Comparison of ENCODE assay signal across 22 cellular contexts in the genomic region with DNA sequence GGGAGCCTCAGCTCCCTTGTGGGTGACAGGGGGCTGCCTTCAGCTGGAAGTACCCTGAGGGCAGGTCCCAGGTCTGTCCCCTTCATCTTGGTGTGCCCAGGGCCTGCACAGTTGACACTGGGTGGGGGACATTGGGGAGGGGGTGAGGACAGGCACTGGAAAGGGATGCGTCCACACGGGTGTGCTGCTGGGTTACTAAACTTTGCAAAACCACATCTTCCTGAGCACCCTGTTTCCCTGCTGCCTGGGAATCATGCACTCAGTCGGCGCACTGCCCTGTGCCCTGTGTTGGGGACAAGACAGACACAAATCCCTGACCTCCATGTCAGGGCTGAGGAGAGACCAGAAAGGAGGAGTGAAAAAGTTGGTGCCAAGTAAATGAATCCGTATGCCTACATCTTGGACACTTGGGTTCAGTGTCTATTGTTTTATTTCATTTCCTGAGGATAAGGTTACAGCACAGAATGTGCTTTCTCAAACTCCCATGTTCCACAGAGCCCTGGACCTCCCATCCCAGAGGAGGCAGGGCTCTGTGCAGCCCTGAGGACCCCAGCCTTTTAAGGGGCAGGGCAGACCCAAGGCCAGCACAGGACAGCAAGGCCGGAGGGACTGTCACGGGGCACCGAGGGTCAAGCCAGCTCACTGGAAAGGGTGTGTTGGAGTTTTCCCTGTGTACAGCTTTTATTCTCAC. TPM values are rescaled to one million over a fixed set of nuclear protein-coding genes. Genes with fewer than 3 reads are reported as not detected.
DNase-seq lines count a peak whose midpoint lies in the region; ATAC-seq and TF ChIP-seq lines count a peak whose summit lies in the region.
"Had no signal": no experiment of that assay in that cellular context is flagged by ENCODE, and none has a peak within 500 bp of the region (broad histone marks: within the 10 kb centered on the region; RNA-seq: fewer than 3 reads in every experiment).

No MANE protein-coding gene starts in this region.

- no peaks in the 10 kb centered on the region for H3K27me3 Mint-ChIP-seq in progenitor cell of endocrine pancreas
- H3K27me3 Mint-ChIP-seq in activated T-cell treated with anti-CD3 and anti-CD28 coated beads, Interleukin-2, amount 50 U/mL, for 24 hours, result peaks cover 2% of the 10 kb centered on the region

- H3K4me2 ChIP-seq in DND-41 (ENCODE audit: insufficient read depth, low read length), result no peak overlapping the region

- POLR2A ChIA-PET in RWPE1 (lab: Yijun Ruan, JAX; ENCODE audit: low non-redundant PET), result no interaction called here

- H3K9me3 Mint-ChIP-seq in progenitor cell of endocrine pancreas (ENCODE audit: low read depth), result no peaks in the 10 kb centered on the region
- no peaks in the 10 kb centered on the region for H3K9me3 Mint-ChIP-seq in activated T-cell treated with anti-CD3 and anti-CD28 coated beads, Interleukin-2, amount 50 U/mL, for 24 hours
- H3K9me3 Mint-ChIP-seq: activated CD4-positive, alpha-beta T cell treated with anti-CD3 and anti-CD28 coated beads, Interleukin-2, amount 10 ng/mL, durations not matched to agents 7 days and 5 days; naive thymus-derived CD4-positive, alpha-beta T cell had no signal

- 80 to 81% methylated on average over 4 to 6 of the region's 8 CpGs for WGBS in esophagus squamous epithelium, 2 donors

- H3K27me3 ChIP-seq in DND-41 (ENCODE audit: insufficient read depth, low read length, poor library complexity) (no peaks in the 10 kb centered on the region), esophagus squamous epithelium (no peaks in the 10 kb centered on the region)
- H3K27me3 ChIP-seq: cardiac muscle cell had no signal

- H3K4me1 ChIP-seq in DND-41 (ENCODE audit: insufficient read depth, low read length) (peaks cover 29% of the 10 kb centered on the region), esophagus squamous epithelium (peaks cover 21 to 75% (median 36%) of the 10 kb centered on the region in 3 donors)

- no peak for ATAC-seq in DND-41 (ENCODE audit: insufficient read depth, low read depth)
- ATAC-seq: naive thymus-derived CD4-positive, alpha-beta T cell had no signal

- no peak overlapping the region for H3K4me3 ChIP-seq in DND-41 (ENCODE audit: low read depth in 1 of 2, low read length in 2 of 2)
- no peak overlapping the region for H3K4me3 ChIP-seq in esophagus squamous epithelium
- H3K4me3 ChIP-seq: cardiac muscle cell had no signal

- DNase-seq in DND-41, result no peak
- DNase-seq in RWPE1 (ENCODE audit: low spot score), result no peak
- DNase-seq in esophagus squamous epithelium (lab: John Stamatoyannopoulos, UW), result no peak
- no peak for DNase-seq in progenitor cell of endocrine pancreas (ENCODE audit: low spot score, unreplicated experiment)
- DNase-seq in activated T-cell treated with anti-CD3 and anti-CD28 coated beads, Interleukin-2, amount 50 U/mL, for 24 hours, result no peak
- DNase-seq in stimulated activated CD4-positive, alpha-beta T cell treated with anti-CD3 and anti-CD28 coated beads, Interleukin-4, amount 100 ng/mL, for 24 hours, result no peak
- no peak for DNase-seq in pons (ENCODE audit: low spot score)
- no peak for DNase-seq in A172 (ENCODE audit: low spot score)
- DNase-seq: activated CD4-positive, alpha-beta T cell treated with anti-CD3 and anti-CD28 coated beads, Interleukin-2, amount 10 ng/mL, durations not matched to agents 7 days and 5 days; activated effector memory CD4-positive, alpha-beta T cell treated with anti-CD3 and anti-CD28 coated beads, Interleukin-2, amount 50 U/mL, for 16 hours; amniotic stem cell; head of caudate nucleus; mesenchymal stem cell; MV-4-11; naive thymus-derived CD4-positive, alpha-beta T cell; NCI-H187; NCI-H446; retina; RPMI8226; stimulated activated CD4-positive, alpha-beta T cell treated with anti-CD3 and anti-CD28 coated beads, Interleukin-12 subunit alpha, Interleukin-12 subunit beta, amount 100 ng/mL, for 4 hours; SW 1271 had no signal

- peaks cover 12% of the 10 kb centered on the region for H3K36me3 ChIP-seq in DND-41 (ENCODE audit: insufficient read depth, low read length)
- no peaks in the 10 kb centered on the region for H3K36me3 ChIP-seq in esophagus squamous epithelium
- H3K36me3 ChIP-seq: cardiac muscle cell had no signal

- peak; percentile 18 for TF ChIP-seq CTCF in DND-41 (IDR thresholded peaks at IDR 0.05; ENCODE audit: borderline replicate concordance, extremely low read depth, low read length, poor library complexity, severe bottlenecking)
- TF ChIP-seq CTCF in RWPE1 (conservative IDR thresholded peaks at IDR 0.05; ENCODE audit: low read depth), result no peak
- TF ChIP-seq CTCF in esophagus squamous epithelium (IDR thresholded peaks at IDR 0.05), result no peak
- no peak for TF ChIP-seq CTCF in progenitor cell of endocrine pancreas (IDR thresholded peaks at IDR 0.05; ENCODE audit: unreplicated experiment)

- TF ChIP-seq POLR2A in esophagus squamous epithelium (IDR thresholded peaks at IDR 0.05), result no peak

- CTCF ChIA-PET in RWPE1 (lab: Yijun Ruan, JAX), result interaction anchor here (0.7 to 0.9 kb wide), 3 partner anchors 23 to 27 kb away, joined by 3 to 4 read pairs (median 3); no protein-coding TSS in a partner anchor

- H4K20me1 ChIP-seq in DND-41 (ENCODE audit: insufficient read depth, low read length), result peaks cover 13% of the 10 kb centered on the region

- no peak overlapping the region for H3K4me3 Mint-ChIP-seq in progenitor cell of endocrine pancreas (ENCODE audit: low read depth)
- H3K4me3 Mint-ChIP-seq in activated T-cell treated with anti-CD3 and anti-CD28 coated beads, Interleukin-2, amount 50 U/mL, for 24 hours, result no peak overlapping the region
- H3K4me3 Mint-ChIP-seq: activated CD4-positive, alpha-beta T cell treated with anti-CD3 and anti-CD28 coated beads, Interleukin-2, amount 10 ng/mL, durations not matched to agents 7 days and 5 days had no signal

- H3K79me2 ChIP-seq in DND-41 (ENCODE audit: insufficient read depth, low read length), result peaks cover 28% of the 10 kb centered on the region

- no peaks in the 10 kb centered on the region for H3K36me3 Mint-ChIP-seq in progenitor cell of endocrine pancreas (ENCODE audit: insufficient read depth)
- H3K36me3 Mint-ChIP-seq in activated T-cell treated with anti-CD3 and anti-CD28 coated beads, Interleukin-2, amount 50 U/mL, for 24 hours (ENCODE audit: low read depth), result no peaks in the 10 kb centered on the region
- H3K36me3 Mint-ChIP-seq: naive thymus-derived CD4-positive, alpha-beta T cell had no signal

- no peaks in the 10 kb centered on the region for H3K9me3 ChIP-seq in DND-41 (ENCODE audit: insufficient read depth, low read length, severe bottlenecking)
- H3K9me3 ChIP-seq in esophagus squamous epithelium, result no peaks in the 10 kb centered on the region

- H3K27ac Mint-ChIP-seq in progenitor cell of endocrine pancreas, result peak overlapping the region; percentile 24
- no peak overlapping the region for H3K27ac Mint-ChIP-seq in activated T-cell treated with anti-CD3 and anti-CD28 coated beads, Interleukin-2, amount 50 U/mL, for 24 hours
- H3K27ac Mint-ChIP-seq: activated CD4-positive, alpha-beta T cell treated with anti-CD3 and anti-CD28 coated beads, Interleukin-2, amount 10 ng/mL, durations not matched to agents 7 days and 5 days had no signal

- intact Hi-C loops in esophagus squamous epithelium (cut with DNase I), result loop anchor here (10.0 kb wide), 1 partner anchor 66 kb away; a partner anchor contains a TSS

- H3K27ac ChIP-seq in DND-41 (ENCODE audit: low read length), result no peak overlapping the region
- H3K27ac ChIP-seq in RWPE1, result peak overlapping the region; percentile 47
- H3K27ac ChIP-seq in esophagus squamous epithelium, result peak overlapping the region in 3 of 4 donors; percentile 13 to 55 (median 50)
- H3K27ac ChIP-seq: cardiac muscle cell had no signal

- H2AFZ ChIP-seq in DND-41 (ENCODE audit: low read depth, low read length), result no peak overlapping the region

- no peak overlapping the region for H3K9ac ChIP-seq in DND-41 (ENCODE audit: low read depth, low read length)

- peaks cover 34% of the 10 kb centered on the region for H3K4me1 Mint-ChIP-seq in progenitor cell of endocrine pancreas (ENCODE audit: low read depth)
- H3K4me1 Mint-ChIP-seq in activated T-cell treated with anti-CD3 and anti-CD28 coated beads, Interleukin-2, amount 50 U/mL, for 24 hours (ENCODE audit: low read depth), result peaks cover 17% of the 10 kb centered on the region

RNA-seq across cellular contexts. Expression of a gene that starts 2.9 kb away (rescaled TPM):
- total RNA-seq in esophagus squamous epithelium (10 to 100 TPM; 23.3 to 64.3 (median 55.6) TPM), progenitor cell of endocrine pancreas (236 and 238 TPM in 2 replicates)
- 34.7 and 37.5 TPM in 2 replicates for total RNA-seq in A172 (2014; rRNA removed; shearing (Covaris generic))

RNA-seq across cellular contexts. Expression of a gene that starts 14.0 kb away (rescaled TPM):
- total RNA-seq in esophagus squamous epithelium (not detected), progenitor cell of endocrine pancreas (not detected in 2 replicates)
- total RNA-seq in A172 (2014; rRNA removed; shearing (Covaris generic)), result 0.24 TPM in 1 of 2 replicates, not detected in the other
- total RNA-seq: activated CD4-positive, alpha-beta T cell treated with anti-CD3 and anti-CD28 coated beads, Interleukin-2, amount 10 ng/mL, durations not matched to agents 7 days and 5 days; cardiac muscle cell; naive thymus-derived CD4-positive, alpha-beta T cell had no signal
